ENCODE assay signal across 24 cellular contexts in genomic region chr2:153222231-153223165, GRCh38.
DNase-seq lines count a peak whose midpoint lies in the region; ATAC-seq and TF ChIP-seq lines count a peak whose summit lies in the region.
"Had no signal": no experiment of that assay in that cellular context is flagged by ENCODE, and none has a peak within 500 bp of the region (broad histone marks: within the 10 kb centered on the region; RNA-seq: fewer than 3 reads in every experiment).

No MANE protein-coding gene starts in this region.

- H3K27me3 Mint-ChIP-seq in WTC11 (ENCODE audit: low read depth) (no peaks in the 10 kb centered on the region), nephron progenitor cell (ENCODE audit: low read depth, poor library complexity) (peaks cover 1% of the 10 kb centered on the region), neural progenitor cell (ENCODE audit: insufficient read depth, low read depth) (peaks cover 4% of the 10 kb centered on the region)
- H3K27me3 Mint-ChIP-seq: activated CD4-positive, alpha-beta T cell treated with anti-CD3 and anti-CD28 coated beads, Interleukin-2, amount 10 ng/mL, durations not matched to agents 7 days and 5 days; activated CD8-positive, alpha-beta memory T cell treated with anti-CD3 and anti-CD28 coated beads, Interleukin-2, amount 10 ng/mL, durations not matched to agents 7 days and 5 days had no signal

- no peaks in the 10 kb centered on the region for H4K20me1 ChIP-seq in neural progenitor cell (ENCODE audit: low read depth)
- H4K20me1 ChIP-seq: BLaER1 had no signal

- H4K8ac ChIP-seq in neuronal stem cell (ENCODE audit: low read depth, low read length), result no peak overlapping the region

- no peak overlapping the region for H2AK5ac ChIP-seq in neuronal stem cell (ENCODE audit: low read depth, low read length)

- no peaks in the 10 kb centered on the region for H3K36me3 ChIP-seq in neuronal stem cell (replicated peaks in 1 of 2; ENCODE audit: control insufficient read depth in 2 of 2, insufficient read depth in 2 of 2, low read length in 2 of 2)
- no peaks in the 10 kb centered on the region for H3K36me3 ChIP-seq in neural progenitor cell
- H3K36me3 ChIP-seq: BLaER1, right lobe of liver, WERI-Rb-1 had no signal

- H3F3A ChIP-seq in neural progenitor cell (ENCODE audit: low read depth), result no peaks in the 10 kb centered on the region

- no peak overlapping the region for H2BK15ac ChIP-seq in neuronal stem cell (ENCODE audit: low read length)

- no peaks in the 10 kb centered on the region for H3K4me1 Mint-ChIP-seq in WTC11
- H3K4me1 Mint-ChIP-seq in nephron progenitor cell, result no peaks in the 10 kb centered on the region
- no peaks in the 10 kb centered on the region for H3K4me1 Mint-ChIP-seq in neural progenitor cell
- H3K4me1 Mint-ChIP-seq: activated CD4-positive, alpha-beta T cell treated with anti-CD3 and anti-CD28 coated beads, Interleukin-2, amount 10 ng/mL, durations not matched to agents 7 days and 5 days; activated CD8-positive, alpha-beta memory T cell treated with anti-CD3 and anti-CD28 coated beads, Interleukin-2, amount 10 ng/mL, durations not matched to agents 7 days and 5 days; stimulated activated effector memory CD8-positive, alpha-beta T cell treated with anti-CD3 and anti-CD28 coated beads, Interleukin-12 subunit alpha, Interleukin-12 subunit beta, amount 100 ng/mL, for 72 hours had no signal

- H3K27ac ChIP-seq in neuronal stem cell (replicated peaks; ENCODE audit: low read length) (no peak overlapping the region), neural progenitor cell (no peak overlapping the region)
- H3K27ac ChIP-seq: BLaER1, right lobe of liver, RWPE1, WERI-Rb-1 had no signal

- H4K91ac ChIP-seq in neuronal stem cell (ENCODE audit: low read depth, low read length, poor library complexity), result no peak overlapping the region

- CTCF ChIA-PET in WTC11 (lab: Charles Lee), result interaction anchor here (0.6 kb wide), 1 partner anchor 1047 kb away, joined by 3 read pairs; the partner anchor contains the start of gene STAM2

- H3K14ac ChIP-seq in neuronal stem cell (ENCODE audit: low read length), result peak overlapping the region; percentile 82

- no peak overlapping the region for H3K4me2 ChIP-seq in neuronal stem cell (ENCODE audit: insufficient read depth, low read length, poor library complexity, severe bottlenecking)
- H3K4me2 ChIP-seq in neural progenitor cell, result no peak overlapping the region
- H3K4me2 ChIP-seq: BLaER1 had no signal

- H3K36me3 Mint-ChIP-seq in WTC11, result peaks cover 7% of the 10 kb centered on the region
- H3K36me3 Mint-ChIP-seq in nephron progenitor cell (ENCODE audit: low read depth), result no peaks in the 10 kb centered on the region
- no peaks in the 10 kb centered on the region for H3K36me3 Mint-ChIP-seq in neural progenitor cell
- H3K36me3 Mint-ChIP-seq: activated CD8-positive, alpha-beta memory T cell treated with anti-CD3 and anti-CD28 coated beads, Interleukin-2, amount 10 ng/mL, durations not matched to agents 7 days and 5 days; stimulated activated effector memory CD8-positive, alpha-beta T cell treated with anti-CD3 and anti-CD28 coated beads, Interleukin-12 subunit alpha, Interleukin-12 subunit beta, amount 100 ng/mL, for 72 hours had no signal

- peak overlapping the region; percentile 54 for H2BK120ac ChIP-seq in neuronal stem cell (ENCODE audit: low read depth, low read length)

- H3K9me3 ChIP-seq in neuronal stem cell (replicated peaks in 1 of 2; ENCODE audit: control insufficient read depth in 2 of 2, insufficient read depth in 1 of 2, low read depth in 1 of 2, low read length in 2 of 2) (peaks cover 0 to 2% of the 10 kb centered on the region in 2 donors), neural progenitor cell (ENCODE audit: low read depth) (no peaks in the 10 kb centered on the region)

- WGBS in neuronal stem cell (ENCODE audit: extremely low coverage in 2 of 2, insufficient read length in 2 of 2, insufficient replicate concordance in 1 of 2), 2 donors, result no CpG with 5 or more reads among the region's 27 CpGs

- H3K4ac ChIP-seq in neuronal stem cell (ENCODE audit: low read length), result peak overlapping the region; percentile 76

- H3K79me1 ChIP-seq in neuronal stem cell (ENCODE audit: low read depth, low read length), result no peaks in the 10 kb centered on the region

- ATAC-seq in WTC11 (peak; percentile 51; the same call in 1 of the 2 replicates), left lobe of liver (no peak), HG03196 (IDR thresholded peaks at IDR 0.05; ENCODE audit: unreplicated experiment) (no peak)
- ATAC-seq: activated CD8-positive, alpha-beta memory T cell treated with anti-CD3 and anti-CD28 coated beads, Interleukin-2, amount 10 ng/mL, durations not matched to agents 7 days and 5 days; stimulated activated effector memory CD8-positive, alpha-beta T cell treated with anti-CD3 and anti-CD28 coated beads, Interleukin-12 subunit alpha, Interleukin-12 subunit beta, amount 100 ng/mL, for 72 hours had no signal

- H2AFZ ChIP-seq in neuronal stem cell (ENCODE audit: low read length), result no peak overlapping the region
- no peak overlapping the region for H2AFZ ChIP-seq in neural progenitor cell (replicated peaks)

- POLR2A ChIA-PET in WTC11 (lab: Charles Lee), result no interaction called here

- H3K4me3 ChIP-seq in neuronal stem cell (ENCODE audit: low read length in 2 of 2) (no peak overlapping the region), neural progenitor cell (no peak overlapping the region)
- H3K4me3 ChIP-seq: BLaER1, lung, right lobe of liver had no signal

- H3K23ac ChIP-seq in neuronal stem cell (ENCODE audit: low read depth, low read length, poor library complexity), result peak overlapping the region; percentile 65

- peak; percentile 81 for DNase-seq in NCI-H146 (lab: John Stamatoyannopoulos, UW)
- DNase-seq in NCI-H69 (lab: John Stamatoyannopoulos, UW), result peak; percentile 81
- DNase-seq in WTC11 (ENCODE audit: low spot score), result no peak
- DNase-seq in neuronal stem cell (ENCODE audit: low spot score), result no peak
- no peak for DNase-seq in nephron progenitor cell
- no peak for DNase-seq in neural progenitor cell (ENCODE audit: low spot score)
- DNase-seq in left lobe of liver (ENCODE audit: low spot score), result no peak
- DNase-seq: activated CD4-positive, alpha-beta T cell treated with anti-CD3 and anti-CD28 coated beads, Interleukin-2, amount 10 ng/mL, durations not matched to agents 7 days and 5 days; activated CD8-positive, alpha-beta memory T cell treated with anti-CD3 and anti-CD28 coated beads, Interleukin-2, amount 10 ng/mL, durations not matched to agents 7 days and 5 days; activated naive CD4-positive, alpha-beta T cell treated with anti-CD3 and anti-CD28 coated beads for 36 hours; DMS53; effector memory CD4-positive, alpha-beta T cell; KG1; MM.1S; NCI-H1417; stimulated activated CD4-positive, alpha-beta T cell treated with anti-CD3 and anti-CD28 coated beads, Interleukin-12 subunit alpha, Interleukin-12 subunit beta, amount 100 ng/mL, for 4 hours; stimulated activated CD4-positive, alpha-beta T cell treated with anti-CD3 and anti-CD28 coated beads, Interleukin-4, amount 100 ng/mL, for 1 hour; WERI-Rb-1 had no signal

- no peak for TF ChIP-seq CTCF in WTC11 (IDR thresholded peaks at IDR 0.05)
- no peak for TF ChIP-seq CTCF in nephron progenitor cell (IDR thresholded peaks at IDR 0.05)
- TF ChIP-seq CTCF in neural progenitor cell (IDR thresholded peaks at IDR 0.05), result no peak

- no peaks in the 10 kb centered on the region for H3K27me3 ChIP-seq in neuronal stem cell (ENCODE audit: control insufficient read depth in 3 of 3, insufficient read depth in 3 of 3, low read depth in 1 of 3, low read length in 3 of 3)
- H3K27me3 ChIP-seq in neural progenitor cell, result no peaks in the 10 kb centered on the region
- H3K27me3 ChIP-seq: BLaER1, right lobe of liver had no signal

- H3K9me3 Mint-ChIP-seq in WTC11, result peaks cover 21% of the 10 kb centered on the region
- H3K9me3 Mint-ChIP-seq in nephron progenitor cell, result peaks cover 10% of the 10 kb centered on the region
- H3K9me3 Mint-ChIP-seq in neural progenitor cell, result peaks cover 7% of the 10 kb centered on the region

- H2BK12ac ChIP-seq in neuronal stem cell (ENCODE audit: low read length), result peak overlapping the region; percentile 30

- no peaks in the 10 kb centered on the region for H3K79me2 ChIP-seq in neural progenitor cell (ENCODE audit: low read depth)

- H2BK5ac ChIP-seq in neuronal stem cell (ENCODE audit: low read length), result peak overlapping the region; percentile 53

- H3K18ac ChIP-seq in neuronal stem cell (ENCODE audit: low read length), result peak overlapping the region; percentile 52

- H3K9ac ChIP-seq in neuronal stem cell (ENCODE audit: low read depth, low read length, poor library complexity), result no peak overlapping the region
- no peak overlapping the region for H3K9ac ChIP-seq in neural progenitor cell
- H3K9ac ChIP-seq: BLaER1 had no signal

- H3K27ac Mint-ChIP-seq in WTC11 (no peak overlapping the region), nephron progenitor cell (no peak overlapping the region), neural progenitor cell (no peak overlapping the region)
- H3K27ac Mint-ChIP-seq: activated CD4-positive, alpha-beta T cell treated with anti-CD3 and anti-CD28 coated beads, Interleukin-2, amount 10 ng/mL, durations not matched to agents 7 days and 5 days; activated CD8-positive, alpha-beta memory T cell treated with anti-CD3 and anti-CD28 coated beads, Interleukin-2, amount 10 ng/mL, durations not matched to agents 7 days and 5 days; activated naive CD4-positive, alpha-beta T cell treated with anti-CD3 and anti-CD28 coated beads for 36 hours; stimulated activated effector memory CD8-positive, alpha-beta T cell treated with anti-CD3 and anti-CD28 coated beads, Interleukin-12 subunit alpha, Interleukin-12 subunit beta, amount 100 ng/mL, for 72 hours had no signal

- no peaks in the 10 kb centered on the region for H3K4me1 ChIP-seq in neuronal stem cell (ENCODE audit: control insufficient read depth in 2 of 2, insufficient read depth in 1 of 2, low read depth in 1 of 2, low read length in 2 of 2)
- no peaks in the 10 kb centered on the region for H3K4me1 ChIP-seq in neural progenitor cell
- H3K4me1 ChIP-seq: BLaER1, right lobe of liver had no signal

- no peak overlapping the region for H3K4me3 Mint-ChIP-seq in WTC11
- no peak overlapping the region for H3K4me3 Mint-ChIP-seq in nephron progenitor cell
- H3K4me3 Mint-ChIP-seq in neural progenitor cell, result no peak overlapping the region
- H3K4me3 Mint-ChIP-seq: activated CD4-positive, alpha-beta T cell treated with anti-CD3 and anti-CD28 coated beads, Interleukin-2, amount 10 ng/mL, durations not matched to agents 7 days and 5 days; activated CD8-positive, alpha-beta memory T cell treated with anti-CD3 and anti-CD28 coated beads, Interleukin-2, amount 10 ng/mL, durations not matched to agents 7 days and 5 days; activated naive CD4-positive, alpha-beta T cell treated with anti-CD3 and anti-CD28 coated beads for 36 hours; stimulated activated effector memory CD8-positive, alpha-beta T cell treated with anti-CD3 and anti-CD28 coated beads, Interleukin-12 subunit alpha, Interleukin-12 subunit beta, amount 100 ng/mL, for 72 hours had no signal

TF ChIP-seq in WTC11, 78 proteins besides CTCF, POLR2A, EP300 and RAD21:
- 0 out of 2 replicates have a peak, but pooled peaks have one; percentile 36 for TF ChIP-seq ESRRA (CRISPR knock-in tag; IDR thresholded peaks at IDR 0.05; ENCODE audit: borderline replicate concordance)
- TF ChIP-seq PRRX2 (CRISPR knock-in tag; IDR thresholded peaks at IDR 0.05), result no peak

Comparison
In these comparisons a context has a peak if more than half of its experiments do, and no peak if none do; other contexts are left out.
1. DNase-seq: peak in NCI-H146 (single experiment) and NCI-H69 (single experiment); none in WTC11 (single experiment), neuronal stem cell (single experiment), nephron progenitor cell (single experiment), neural progenitor cell (single experiment) and left lobe of liver (single experiment).